Comparison of ENCODE assay signal across 18 cellular contexts in genomic region chr12:24541193-24541871, GRCh38.
A peak's percentile ranks its signal among the peaks of the same experiment; 100 is the strongest.
DNase-seq lines count a peak whose midpoint lies in the region; ATAC-seq, FAIRE-seq and TF ChIP-seq lines count a peak whose summit lies in the region.
"Had no signal": no experiment of that assay in that cellular context is flagged by ENCODE, and none has a peak within 500 bp of the region (broad histone marks: within the 10 kb centered on the region; RNA-seq: fewer than 3 reads in every experiment).

No MANE protein-coding gene starts in this region.

- no peak for TF ChIP-seq POLR2A in K562 (conservative IDR thresholded peaks at IDR 0.05)

- H3K27ac ChIP-seq in K562 (ENCODE audit: extremely low read depth, low read depth, low read length): no peak overlapping the region
- H3K27ac ChIP-seq in tibial artery: peak overlapping the region; percentile 28 to 29
- H3K27ac ChIP-seq: BLaER1 had no signal

- WGBS in K562 (ENCODE audit: insufficient coverage, low coverage, missing lambda C conversion rate): 0% methylated on average over 5 of the region's 5 CpGs

- H3K4me3 ChIP-seq in K562 (no peak overlapping the region), tibial artery (no peak overlapping the region)
- H3K4me3 ChIP-seq: BLaER1, GM23338 had no signal

- peaks cover 21% of the 10 kb centered on the region for H3K4me1 Mint-ChIP-seq in nephron progenitor cell
- H3K4me1 Mint-ChIP-seq in mesothelial cell of epicardium: peaks cover 32% of the 10 kb centered on the region
- H3K4me1 Mint-ChIP-seq: CD14-positive monocyte had no signal

- BruUV-seq in K562 (replicated peaks; lab: Mats Ljungman, UMichigan): no TSS peak

- no peaks in the 10 kb centered on the region for H3K9me3 ChIP-seq in K562 (replicated peaks; ENCODE audit: control insufficient read depth, insufficient read depth, low read depth, low read length)
- no peaks in the 10 kb centered on the region for H3K9me3 ChIP-seq in tibial artery
- H3K9me3 ChIP-seq: BLaER1 had no signal

- H3K4me3 Mint-ChIP-seq in nephron progenitor cell (no peak overlapping the region), mesothelial cell of epicardium (no peak overlapping the region)
- H3K4me3 Mint-ChIP-seq: CD14-positive monocyte; CD8-positive, alpha-beta T cell; GM23338 had no signal

- intact Hi-C loops in K562 (cut with micrococcal nuclease): no loop called here
- intact Hi-C loops in tibial artery (cut with DNase I; ENCODE audit: low total_unique reads): no loop called here

- ATAC-seq in K562 (no peak), left lobe of liver (peak; percentile 50), GM18858 (IDR thresholded peaks at IDR 0.05; ENCODE audit: unreplicated experiment) (no peak)
- ATAC-seq: CD8-positive, alpha-beta T cell; GM23338 had no signal

- TF ChIP-seq RAD21 in K562 (CRISPR knock-in tag; conservative IDR thresholded peaks at IDR 0.05 in 1 of 2, IDR thresholded peaks at IDR 0.05 in 1 of 2): no peak

- TF ChIP-seq EP300 in K562 (IDR thresholded peaks at IDR 0.05; ENCODE audit: low read length): no peak

- H3K27me3 ChIP-seq in K562 (ENCODE audit: control insufficient read depth in 2 of 2, insufficient read depth in 2 of 2, low read length in 2 of 2): peaks cover 2 to 5% of the 10 kb centered on the region in 2 experiments; a peak in 3 of 5 replicates
- no peaks in the 10 kb centered on the region for H3K27me3 ChIP-seq in tibial artery
- H3K27me3 ChIP-seq: BLaER1 had no signal

- CTCF ChIA-PET in K562 (lab: Yijun Ruan, JAX; ENCODE audit: low intra/inter-chr PET ratio): no interaction called here

- no peak overlapping the region for H3K4me2 ChIP-seq in K562 (ENCODE audit: insufficient read depth, low read length)
- H3K4me2 ChIP-seq: BLaER1, GM23338 had no signal

- peaks cover 1% of the 10 kb centered on the region for H3K9me3 Mint-ChIP-seq in nephron progenitor cell
- H3K9me3 Mint-ChIP-seq in mesothelial cell of epicardium: no peaks in the 10 kb centered on the region
- H3K9me3 Mint-ChIP-seq: CD8-positive, alpha-beta T cell; GM23338 had no signal

- no peak for TF ChIP-seq CTCF in K562 (IDR thresholded peaks at IDR 0.05 in 2 of 3, conservative IDR thresholded peaks at IDR 0.05 in 1 of 3; ENCODE audit: insufficient read depth in 2 of 3, low read depth in 1 of 3, low read length in 3 of 3)
- no peak for TF ChIP-seq CTCF in nephron progenitor cell (IDR thresholded peaks at IDR 0.05)
- TF ChIP-seq CTCF in tibial artery (IDR thresholded peaks at IDR 0.05): no peak
- TF ChIP-seq CTCF in mesothelial cell of epicardium (IDR thresholded peaks at IDR 0.05; ENCODE audit: unreplicated experiment): no peak

- FAIRE-seq in K562 (lab: Jason Lieb, UNC): no peak
- FAIRE-seq: G401.6, GM12891, H54 had no signal

- no peak overlapping the region for H3K9ac ChIP-seq in K562 (ENCODE audit: insufficient read depth in 1 of 2, low read depth in 2 of 2, low read length in 2 of 2)
- H3K9ac ChIP-seq: BLaER1 had no signal

- no peak overlapping the region for H2AFZ ChIP-seq in K562 (ENCODE audit: low read depth, low read length)
- H2AFZ ChIP-seq: GM23338 had no signal

- H3K27ac Mint-ChIP-seq in nephron progenitor cell: peak overlapping the region; percentile 26
- no peak overlapping the region for H3K27ac Mint-ChIP-seq in mesothelial cell of epicardium
- H3K27ac Mint-ChIP-seq: CD14-positive monocyte; CD8-positive, alpha-beta T cell had no signal

- no peaks in the 10 kb centered on the region for H3K36me3 ChIP-seq in K562 (ENCODE audit: control insufficient read depth, insufficient read depth, low read length)
- H3K36me3 ChIP-seq in tibial artery: no peaks in the 10 kb centered on the region
- H3K36me3 ChIP-seq: BLaER1 had no signal

- in situ Hi-C loops in K562 (cut with MboI): no loop called here

- H3K9me1 ChIP-seq in K562 (ENCODE audit: control insufficient read depth, insufficient read depth, low read length): no peaks in the 10 kb centered on the region

- POLR2A ChIA-PET in K562 (lab: Yijun Ruan, JAX): no interaction called here

- no peak for DNase-seq in K562 (ENCODE audit: extremely low read depth in 1 of 4, low spot score in 3 of 4)
- DNase-seq in left lobe of liver (ENCODE audit: low spot score): no peak
- DNase-seq in nephron progenitor cell: no peak
- no peak for DNase-seq in tibial artery
- DNase-seq in NCI-H1105 treated with DMSO at 0.1 percent for 48 hours (lab: John Stamatoyannopoulos, UW): no peak
- no peak for DNase-seq in mesothelial cell of epicardium (ENCODE audit: low spot score in 2 of 2, unreplicated experiment in 2 of 2)
- DNase-seq: 8988T; Calu3; CD8-positive, alpha-beta T cell; DND-41; HCEC 1CT had no signal

- no peaks in the 10 kb centered on the region for H3K4me1 ChIP-seq in K562 (replicated peaks in 1 of 2; ENCODE audit: control insufficient read depth in 2 of 2, insufficient read depth in 2 of 2, low read length in 2 of 2)
- H3K4me1 ChIP-seq in tibial artery: peaks cover 0 to 39% (median 0%) of the 10 kb centered on the region in 4 donors
- H3K4me1 ChIP-seq: BLaER1 had no signal

- peaks cover 4% of the 10 kb centered on the region for H3K27me3 Mint-ChIP-seq in nephron progenitor cell (ENCODE audit: low read depth, poor library complexity)
- no peaks in the 10 kb centered on the region for H3K27me3 Mint-ChIP-seq in mesothelial cell of epicardium (ENCODE audit: low read depth)

- H3K79me2 ChIP-seq in K562 (ENCODE audit: control insufficient read depth, insufficient read depth, low read length): no peaks in the 10 kb centered on the region

- H3K36me3 Mint-ChIP-seq in nephron progenitor cell (ENCODE audit: low read depth): peaks cover 1% of the 10 kb centered on the region
- no peaks in the 10 kb centered on the region for H3K36me3 Mint-ChIP-seq in mesothelial cell of epicardium
- H3K36me3 Mint-ChIP-seq: CD14-positive monocyte; CD8-positive, alpha-beta T cell had no signal

- no peaks in the 10 kb centered on the region for H4K20me1 ChIP-seq in K562 (replicated peaks; ENCODE audit: control insufficient read depth, insufficient read depth, low read length)
- H4K20me1 ChIP-seq: BLaER1 had no signal

TF ChIP-seq in K562, 482 proteins besides CTCF, POLR2A, EP300 and RAD21:
- no peak for TF ChIP-seq TRIM24 (IDR thresholded peaks at IDR 0.05)
- TF ChIP-seq CEBPB (tag; IDR thresholded peaks at IDR 0.05): peak; percentile 51; the same call in 1 of the 2 replicates
- no peak for TF ChIP-seq CEBPG (CRISPR knock-in tag; IDR thresholded peaks at IDR 0.05)
- TF ChIP-seq CEBPG (tag; conservative IDR thresholded peaks at IDR 0.05 in 1 of 2, IDR thresholded peaks at IDR 0.05 in 1 of 2): peak in 1 of 2 experiments; percentile 75; a peak in 3 of 4 replicates
- peak; percentile 71 for TF ChIP-seq ATF3 (IDR thresholded peaks at IDR 0.05)
- no peak for TF ChIP-seq ATF3 (CRISPR knock-in tag; conservative IDR thresholded peaks at IDR 0.05)
- TF ChIP-seq EZH2 (IDR thresholded peaks at IDR 0.05; ENCODE audit: borderline replicate concordance, low read depth, low read length): no peak
